In genomic region chr2:95040470-95040869, GRCh38 we compare ENCODE assay signal across 33 cellular contexts. TPM values are rescaled to one million over a fixed set of nuclear protein-coding genes. Genes with fewer than 3 reads are reported as not detected.
A peak's percentile ranks its signal among the peaks of the same experiment; 100 is the strongest.
DNase-seq lines count a peak whose midpoint lies in the region; ATAC-seq and TF ChIP-seq lines count a peak whose summit lies in the region.
"Had no signal": no experiment of that assay in that cellular context is flagged by ENCODE, and none has a peak within 500 bp of the region (broad histone marks: within the 10 kb centered on the region; RNA-seq: fewer than 3 reads in every experiment).

No MANE protein-coding gene starts in this region.

- H3K36me3 ChIP-seq in esophagus (ENCODE audit: control insufficient read depth in 2 of 2, insufficient read depth in 2 of 2, low read length in 1 of 2) (peaks cover 0 to 6% of the 10 kb centered on the region in 2 donors), lower lobe of right lung (no peaks in the 10 kb centered on the region), prostate gland (no peaks in the 10 kb centered on the region), upper lobe of left lung (no peaks in the 10 kb centered on the region)
- H3K36me3 ChIP-seq: BLaER1, brain microvascular endothelial cell, gastrocnemius medialis had no signal

- H3K9me3 ChIP-seq in esophagus (ENCODE audit: control insufficient read depth in 2 of 2, insufficient read depth in 1 of 2, low read depth in 1 of 2, low read length in 1 of 2) (no peaks in the 10 kb centered on the region), lower lobe of right lung (no peaks in the 10 kb centered on the region), prostate gland (no peaks in the 10 kb centered on the region), upper lobe of left lung (no peaks in the 10 kb centered on the region)
- H3K9me3 ChIP-seq: gastrocnemius medialis had no signal

- intact Hi-C loops in lower lobe of right lung (cut with DNase I): no loop called here
- intact Hi-C loops in prostate gland (cut with DNase I): no loop called here

- H3K4me3 ChIP-seq in esophagus (ENCODE audit: low read depth in 1 of 2, low read length in 2 of 2) (no peak overlapping the region), lower lobe of right lung (no peak overlapping the region), prostate gland (no peak overlapping the region), upper lobe of left lung (no peak overlapping the region)
- H3K4me3 ChIP-seq: BLaER1, gastrocnemius medialis, GM23248, SK-N-MC had no signal

- WGBS in esophagus, 2 donors: 69 to 71% methylated on average over 5 of the region's 5 CpGs
- WGBS in prostate gland: 73% methylated on average over 5 of the region's 5 CpGs
- 64 to 74% methylated on average over 5 of the region's 5 CpGs for WGBS in upper lobe of left lung, 2 donors

- no peaks in the 10 kb centered on the region for H3K27me3 Mint-ChIP-seq in activated naive CD8-positive, alpha-beta T cell
- H3K27me3 Mint-ChIP-seq in activated naive CD8-positive, alpha-beta T cell treated with anti-CD3 and anti-CD28 coated beads, Interleukin-2, amount 50 U/mL, for 24 hours: no peaks in the 10 kb centered on the region
- H3K27me3 Mint-ChIP-seq in T-cell: no peaks in the 10 kb centered on the region

- no peak for DNase-seq in activated naive CD8-positive, alpha-beta T cell treated with anti-CD3 and anti-CD28 coated beads, Interleukin-2, amount 50 U/mL, for 24 hours
- DNase-seq in T-cell: no peak
- DNase-seq in substantia nigra (lab: John Stamatoyannopoulos, UW): no peak
- no peak for DNase-seq in lower lobe of right lung
- no peak for DNase-seq in prostate gland (ENCODE audit: low spot score)
- no peak for DNase-seq in upper lobe of left lung
- DNase-seq: activated naive CD4-positive, alpha-beta T cell treated with Interleukin-2 at 50 U/mL for 16 hours; activated T-cell treated with anti-CD3 and anti-CD28 coated beads, Interleukin-2, amount 50 U/mL, for 4 hours; amniotic stem cell; brain microvascular endothelial cell; DMS79; gastrocnemius medialis; GM23248; kidney; MM.1S; NCI-H1105 treated with DMSO at 0.1 percent for 48 hours; NCI-H2029; NCI-H524; occipital lobe; T-helper 2 cell had no signal

- no peak overlapping the region for H3K4me3 Mint-ChIP-seq in activated naive CD8-positive, alpha-beta T cell
- no peak overlapping the region for H3K4me3 Mint-ChIP-seq in activated naive CD8-positive, alpha-beta T cell treated with anti-CD3 and anti-CD28 coated beads, Interleukin-2, amount 50 U/mL, for 24 hours
- no peak overlapping the region for H3K4me3 Mint-ChIP-seq in T-cell
- H3K4me3 Mint-ChIP-seq: activated T-cell treated with anti-CD3 and anti-CD28 coated beads, Interleukin-2, amount 50 U/mL, for 4 hours; natural killer cell treated with Interleukin-12 subunit alpha and Interleukin-12 subunit beta and Interleukin-15 and Interleukin-18, amount 100 ng/mL, for 72 hours; stimulated activated memory B cell treated with anti-CD40 and anti-IgM and Interleukin-4, amounts not matched to agents 10 μg/mL and 1 μg/mL and 100 μg/mL, for 72 hours had no signal

- H3K27ac ChIP-seq in esophagus (ENCODE audit: low read depth in 2 of 2, low read length in 1 of 2): peak overlapping the region; percentile 7 to 52
- H3K27ac ChIP-seq in substantia nigra (ENCODE audit: low read depth, low read length, poor library complexity, severe bottlenecking): peak overlapping the region; percentile 68
- H3K27ac ChIP-seq in lower lobe of right lung: no peak overlapping the region
- no peak overlapping the region for H3K27ac ChIP-seq in prostate gland
- H3K27ac ChIP-seq in upper lobe of left lung: peak overlapping the region in 1 of 4 donors; percentile 5
- H3K27ac ChIP-seq: BLaER1, brain microvascular endothelial cell, gastrocnemius medialis, GM23248, KMS-11, SK-N-MC had no signal

- peaks cover 24% of the 10 kb centered on the region for H3K36me3 Mint-ChIP-seq in activated naive CD8-positive, alpha-beta T cell
- peaks cover 17% of the 10 kb centered on the region for H3K36me3 Mint-ChIP-seq in activated naive CD8-positive, alpha-beta T cell treated with anti-CD3 and anti-CD28 coated beads, Interleukin-2, amount 50 U/mL, for 24 hours (ENCODE audit: low read depth)
- H3K36me3 Mint-ChIP-seq in T-cell: peaks cover 28% of the 10 kb centered on the region
- H3K36me3 Mint-ChIP-seq: natural killer cell treated with Interleukin-12 subunit alpha and Interleukin-12 subunit beta and Interleukin-15 and Interleukin-18, amount 100 ng/mL, for 72 hours; stimulated activated memory B cell treated with anti-CD40 and anti-IgM and Interleukin-4, amounts not matched to agents 10 μg/mL and 1 μg/mL and 100 μg/mL, for 72 hours had no signal

- TF ChIP-seq POLR2A in prostate gland (IDR thresholded peaks at IDR 0.05): no peak
- no peak for TF ChIP-seq POLR2A in upper lobe of left lung (IDR thresholded peaks at IDR 0.05)

- H3K4me1 ChIP-seq in esophagus (ENCODE audit: control insufficient read depth in 2 of 2, insufficient read depth in 2 of 2, low read length in 1 of 2) (peaks cover 9 to 25% of the 10 kb centered on the region in 2 donors), lower lobe of right lung (peaks cover 22% of the 10 kb centered on the region), prostate gland (replicated peaks) (no peaks in the 10 kb centered on the region), upper lobe of left lung (peaks cover 5 to 17% (median 9%) of the 10 kb centered on the region in 4 donors)
- H3K4me1 ChIP-seq: BLaER1 had no signal

- no peak for TF ChIP-seq CTCF in lower lobe of right lung (IDR thresholded peaks at IDR 0.05)
- no peak for TF ChIP-seq CTCF in prostate gland (IDR thresholded peaks at IDR 0.05)
- TF ChIP-seq CTCF in upper lobe of left lung (IDR thresholded peaks at IDR 0.05): no peak

- peaks cover 80% of the 10 kb centered on the region for H3K4me1 Mint-ChIP-seq in activated naive CD8-positive, alpha-beta T cell (ENCODE audit: low read depth)
- H3K4me1 Mint-ChIP-seq in activated naive CD8-positive, alpha-beta T cell treated with anti-CD3 and anti-CD28 coated beads, Interleukin-2, amount 50 U/mL, for 24 hours: peaks cover 74% of the 10 kb centered on the region
- H3K4me1 Mint-ChIP-seq in T-cell: peaks cover 81 to 93% (median 91%) of the 10 kb centered on the region in 3 donors
- H3K4me1 Mint-ChIP-seq: stimulated activated memory B cell treated with anti-CD40 and anti-IgM and Interleukin-4, amounts not matched to agents 10 μg/mL and 1 μg/mL and 100 μg/mL, for 72 hours had no signal

- CTCF ChIA-PET in T-cell (lab: Charles Lee): interaction anchor here (1.0 to 1.2 kb wide), 2 partner anchors 17 to 39 kb away, joined by 3 to 4 read pairs; no protein-coding TSS in a partner anchor

- peak overlapping the region; percentile 42 for H3K27ac Mint-ChIP-seq in activated naive CD8-positive, alpha-beta T cell
- H3K27ac Mint-ChIP-seq in activated naive CD8-positive, alpha-beta T cell treated with anti-CD3 and anti-CD28 coated beads, Interleukin-2, amount 50 U/mL, for 24 hours: no peak overlapping the region
- peak overlapping the region; percentile 39 to 73 for H3K27ac Mint-ChIP-seq in T-cell
- H3K27ac Mint-ChIP-seq: natural killer cell treated with Interleukin-12 subunit alpha and Interleukin-12 subunit beta and Interleukin-15 and Interleukin-18, amount 100 ng/mL, for 72 hours; stimulated activated memory B cell treated with anti-CD40 and anti-IgM and Interleukin-4, amounts not matched to agents 10 μg/mL and 1 μg/mL and 100 μg/mL, for 72 hours had no signal

- peaks cover 20% of the 10 kb centered on the region for H3K9me3 Mint-ChIP-seq in activated naive CD8-positive, alpha-beta T cell (ENCODE audit: low read depth)
- peaks cover 29% of the 10 kb centered on the region for H3K9me3 Mint-ChIP-seq in activated naive CD8-positive, alpha-beta T cell treated with anti-CD3 and anti-CD28 coated beads, Interleukin-2, amount 50 U/mL, for 24 hours
- H3K9me3 Mint-ChIP-seq in T-cell: peaks cover 0 to 20% (median 4%) of the 10 kb centered on the region in 3 donors

- ATAC-seq in activated naive CD8-positive, alpha-beta T cell treated with anti-CD3 and anti-CD28 coated beads, Interleukin-2, amount 50 U/mL, for 24 hours: no peak
- peak in 1 of 4 experiments; percentile 23 for ATAC-seq in T-cell (replicated peaks in 1 of 4)
- no peak for ATAC-seq in lower lobe of right lung
- ATAC-seq in upper lobe of left lung (ENCODE audit: low FRiP score in 2 of 2): no peak
- ATAC-seq: activated CD4-positive, CD25-positive, alpha-beta regulatory T cell treated with anti-CD3 and anti-CD28 coated beads, Interleukin-2, amount 50 U/mL, for 24 hours; activated T-cell treated with anti-CD3 and anti-CD28 coated beads, Interleukin-2, amount 50 U/mL, for 4 hours; gastrocnemius medialis; natural killer cell treated with Interleukin-12 subunit alpha and Interleukin-12 subunit beta and Interleukin-15 and Interleukin-18, amount 100 ng/mL, for 72 hours; stimulated activated memory B cell treated with anti-CD40 and anti-IgM and Interleukin-4, amounts not matched to agents 10 μg/mL and 1 μg/mL and 100 μg/mL, for 72 hours had no signal

- no peaks in the 10 kb centered on the region for H3K27me3 ChIP-seq in esophagus (ENCODE audit: control insufficient read depth in 1 of 2, insufficient read depth in 2 of 2, low read length in 2 of 2)
- no peaks in the 10 kb centered on the region for H3K27me3 ChIP-seq in lower lobe of right lung (ENCODE audit: low read depth)
- no peaks in the 10 kb centered on the region for H3K27me3 ChIP-seq in prostate gland (replicated peaks; ENCODE audit: insufficient read depth)
- no peaks in the 10 kb centered on the region for H3K27me3 ChIP-seq in upper lobe of left lung
- H3K27me3 ChIP-seq: BLaER1, gastrocnemius medialis had no signal

- POLR2A ChIA-PET in T-cell (lab: Charles Lee): no interaction called here

- no peak for TF ChIP-seq EP300 in upper lobe of left lung (IDR thresholded peaks at IDR 0.05)

RNA-seq across cellular contexts. Expression of gene MAL, which starts 15.0 kb away (rescaled TPM):
- total RNA-seq in T-cell: 100 to 1,000 TPM; 129 to 179 (median 150) TPM
- polyA plus RNA-seq in esophagus: 1,000 to 10,000 TPM; 1,481 to 3,581 TPM
- total RNA-seq in lower lobe of right lung: 13.4 TPM
- 1 to 10 TPM; 3.1 to 8.0 TPM for total RNA-seq in prostate gland
- 10 to 100 TPM in 1 of 6 donors, 1 to 10 TPM in 4, not detected in 1; 3.7 to 13.0 (median 5.0) TPM for total RNA-seq in upper lobe of left lung
- total RNA-seq: cerebellum, endothelial cell of umbilical vein, fibroblast of lung, GM23248, liver, occipital lobe, pulmonary artery endothelial cell had no signal
- polyA plus RNA-seq: endothelial cell of umbilical vein, fibroblast of lung, GM23248 had no signal

Comparison
In these comparisons a context has a peak if more than half of its experiments do, and no peak if none do; other contexts are left out.
1. H3K27ac ChIP-seq: peak in esophagus (2 of 2) and substantia nigra (single experiment); none in lower lobe of right lung (single experiment) and prostate gland (0 of 2).